Comparison of ENCODE assay signal across 27 cellular contexts in genomic region chr2:119871725-119872124, GRCh38.
DNase-seq lines count a peak whose midpoint lies in the region; ATAC-seq, FAIRE-seq and TF ChIP-seq lines count a peak whose summit lies in the region.
"Had no signal": no experiment of that assay in that cellular context is flagged by ENCODE, and none has a peak within 500 bp of the region (broad histone marks: within the 10 kb centered on the region; RNA-seq: fewer than 3 reads in every experiment).

No MANE protein-coding gene starts in this region.

- H3K4me2 ChIP-seq in mammary epithelial cell (ENCODE audit: insufficient read depth, low read depth, low read length) (no peak overlapping the region), PC-3 (ENCODE audit: low read length) (no peak overlapping the region)
- H3K4me2 ChIP-seq: A549; BLaER1 treated with 17β-estradiol and CSF1 and Interleukin-3, amounts not matched to agents 10 nM and 100 nM had no signal

- no peak for FAIRE-seq in RCC 7860 (lab: Jason Lieb, UNC)
- FAIRE-seq: A549, D721Med, GM12891, GM18507, H1 had no signal

- peaks cover 11% of the 10 kb centered on the region for H3K36me3 Mint-ChIP-seq in MCF 10A (ENCODE audit: insufficient read depth, unreplicated experiment)

- no peak overlapping the region for H3K9ac ChIP-seq in mammary epithelial cell (ENCODE audit: insufficient read depth, low read length)
- no peak overlapping the region for H3K9ac ChIP-seq in PC-3 (ENCODE audit: low read length)
- H3K9ac ChIP-seq: BLaER1 treated with 17β-estradiol and CSF1 and Interleukin-3, amounts not matched to agents 10 nM and 100 nM; GM23248 had no signal

- intact Hi-C loops in mammary epithelial cell (cut with micrococcal nuclease), result no loop called here
- intact Hi-C loops in MCF 10A (cut with micrococcal nuclease), result no loop called here
- intact Hi-C loops in PC-3 (cut with micrococcal nuclease), result no loop called here

- H3K36me3 ChIP-seq in mammary epithelial cell (ENCODE audit: insufficient read depth, low read length) (no peaks in the 10 kb centered on the region), PC-3 (ENCODE audit: low read depth, low read length) (no peaks in the 10 kb centered on the region)
- H3K36me3 ChIP-seq: BE2C had no signal

- peaks cover 8% of the 10 kb centered on the region for H3K4me1 Mint-ChIP-seq in MCF 10A (ENCODE audit: insufficient read depth, unreplicated experiment)

- H3F3A ChIP-seq in PC-3 (ENCODE audit: low read length, unreplicated experiment), result no peaks in the 10 kb centered on the region

- H2AFZ ChIP-seq in mammary epithelial cell (ENCODE audit: low read depth, low read length), result no peak overlapping the region
- H2AFZ ChIP-seq in PC-3 (ENCODE audit: low read length), result no peak overlapping the region
- H2AFZ ChIP-seq: GM23248 had no signal

- POLR2A ChIA-PET in MCF 10A (lab: Yijun Ruan, JAX), result interaction anchor here (0.9 to 1.4 kb wide), 2 partner anchors 8 to 116 kb away, joined by 3 to 4 read pairs; no protein-coding TSS in a partner anchor
- POLR2A ChIA-PET in PC-3 (lab: Charles Lee; ENCODE audit: unreplicated experiment), result interaction anchor here (0.6 kb wide), 1 partner anchor 150 kb away, joined by 3 read pairs; no protein-coding TSS in a partner anchor

- no peaks in the 10 kb centered on the region for H3K9me3 Mint-ChIP-seq in MCF 10A (ENCODE audit: unreplicated experiment)
- H3K9me3 Mint-ChIP-seq: CD4-positive, alpha-beta T cell; CD8-positive, alpha-beta memory T cell had no signal

- H3K4me3 ChIP-seq in mammary epithelial cell (replicated peaks in 1 of 3; ENCODE audit: insufficient read depth in 1 of 3, low read depth in 2 of 3, low read length in 3 of 3), result no peak overlapping the region
- no peak overlapping the region for H3K4me3 ChIP-seq in PC-3 (ENCODE audit: low read length)
- no peak overlapping the region for H3K4me3 ChIP-seq in epithelial cell of esophagus (ENCODE audit: low read length)
- H3K4me3 ChIP-seq: A549; BLaER1 treated with 17β-estradiol and CSF1 and Interleukin-3, amounts not matched to agents 10 nM and 100 nM; GM23248 had no signal

- H3K27ac ChIP-seq in mammary epithelial cell (ENCODE audit: insufficient read depth, low read depth, low read length) (no peak overlapping the region), PC-3 (ENCODE audit: low read length) (no peak overlapping the region; the same call in 1 of the 2 replicates)
- H3K27ac ChIP-seq: A549; BLaER1 treated with 17β-estradiol and CSF1 and Interleukin-3, amounts not matched to agents 10 nM and 100 nM; GM23248 had no signal

- dilution Hi-C loops in mammary epithelial cell (cut with HindIII; ENCODE audit: low sequenced_read_pairs), result no loop called here

- H3K4me1 ChIP-seq in mammary epithelial cell (ENCODE audit: insufficient read depth, low read length), result no peaks in the 10 kb centered on the region
- H3K4me1 ChIP-seq in PC-3 (ENCODE audit: insufficient read depth, low read length), result peaks cover 4% of the 10 kb centered on the region
- H3K4me1 ChIP-seq: BE2C had no signal

- H3K4me3 Mint-ChIP-seq in MCF 10A (ENCODE audit: unreplicated experiment), result no peak overlapping the region
- H3K4me3 Mint-ChIP-seq: CD14-positive monocyte; CD4-positive, alpha-beta T cell; CD8-positive, alpha-beta memory T cell; H9 had no signal

- no peaks in the 10 kb centered on the region for H3K9me2 ChIP-seq in PC-3 (replicated peaks; ENCODE audit: low read length)

- H3K27ac Mint-ChIP-seq in MCF 10A (ENCODE audit: low read depth, unreplicated experiment), result no peak overlapping the region
- H3K27ac Mint-ChIP-seq: CD14-positive monocyte; CD4-positive, alpha-beta T cell had no signal

- BruUV-seq in mammary epithelial cell (replicated peaks; lab: Mats Ljungman, UMichigan), result no TSS peak
- no TSS peak for BruUV-seq in MCF 10A (replicated peaks; lab: Mats Ljungman, UMichigan)
- no TSS peak for BruUV-seq in PC-3 (replicated peaks; lab: Mats Ljungman, UMichigan)

- no peak for TF ChIP-seq CTCF in mammary epithelial cell (conservative IDR thresholded peaks at IDR 0.05 in 1 of 2, IDR thresholded peaks at IDR 0.05 in 1 of 2; ENCODE audit: extremely low read depth in 1 of 2, insufficient read depth in 1 of 2, low read depth in 1 of 2, low read length in 2 of 2)
- no peak for TF ChIP-seq CTCF in MCF 10A (IDR thresholded peaks at IDR 0.05; ENCODE audit: unreplicated experiment)
- no peak for TF ChIP-seq CTCF in PC-3 (conservative IDR thresholded peaks at IDR 0.05; ENCODE audit: low read depth, low read length)
- no peak for TF ChIP-seq CTCF in epithelial cell of esophagus (IDR thresholded peaks at IDR 0.05; ENCODE audit: insufficient read depth, low read depth, low read length, missing control alignments)

- H3K9me3 ChIP-seq in mammary epithelial cell (replicated peaks; ENCODE audit: insufficient read depth, low read length) (no peaks in the 10 kb centered on the region), PC-3 (ENCODE audit: low read length) (no peaks in the 10 kb centered on the region)
- H3K9me3 ChIP-seq: A549, BE2C had no signal

- ATAC-seq in PC-3 (no peak), GM21423 (IDR thresholded peaks at IDR 0.05; ENCODE audit: unreplicated experiment) (no peak)
- ATAC-seq: A549, HCT116 had no signal

- in situ Hi-C loops in mammary epithelial cell (cut with MboI; ENCODE audit: low sequenced_read_pairs in 2 of 2), result no loop called here

- WGBS in mammary epithelial cell (ENCODE audit: low coverage, missing lambda C conversion rate), result 65% methylated on average over 3 of the region's 3 CpGs

- H3K79me2 ChIP-seq in mammary epithelial cell (ENCODE audit: insufficient read depth, low read length), result no peaks in the 10 kb centered on the region
- H3K79me2 ChIP-seq in PC-3 (ENCODE audit: low read length), result 0 out of 2 replicates have a peak, but pooled peaks cover 3% of the 10 kb centered on the region

- no peaks in the 10 kb centered on the region for H3K27me3 Mint-ChIP-seq in MCF 10A (ENCODE audit: insufficient read depth, unreplicated experiment)
- H3K27me3 Mint-ChIP-seq: CD4-positive, alpha-beta T cell; CD8-positive, alpha-beta memory T cell had no signal

- no peaks in the 10 kb centered on the region for H3K27me3 ChIP-seq in mammary epithelial cell (ENCODE audit: insufficient read depth, low read length)
- no peaks in the 10 kb centered on the region for H3K27me3 ChIP-seq in PC-3 (ENCODE audit: low read length)
- H3K27me3 ChIP-seq: BE2C; BLaER1 treated with 17β-estradiol and CSF1 and Interleukin-3, amounts not matched to agents 10 nM and 100 nM had no signal

- H4K20me1 ChIP-seq in mammary epithelial cell (ENCODE audit: insufficient read depth, low read length) (no peaks in the 10 kb centered on the region), PC-3 (ENCODE audit: low read length) (no peaks in the 10 kb centered on the region)
- H4K20me1 ChIP-seq: BLaER1 treated with 17β-estradiol and CSF1 and Interleukin-3, amounts not matched to agents 10 nM and 100 nM had no signal

- CTCF ChIA-PET in mammary epithelial cell (lab: Charles Lee; ENCODE audit: low non-redundant PET) (no interaction called here), MCF 10A (lab: Yijun Ruan, JAX) (no interaction called here), PC-3 (lab: Charles Lee) (no interaction called here)

- DNase-seq in mammary epithelial cell (peak; percentile 40), MCF 10A (ENCODE audit: unreplicated experiment) (no peak), PC-3 (peak; percentile 49), epithelial cell of esophagus (ENCODE audit: low read depth) (peak; percentile 2), RCC 7860 (ENCODE audit: low spot score) (no peak), NCI-H1105 treated with DMSO at 0.1 percent for 48 hours (lab: John Stamatoyannopoulos, UW) (no peak)
- DNase-seq: 8988T; ACHN; AML-193; BE2C; CD4-positive, alpha-beta T cell; CD8-positive, alpha-beta memory T cell; DMS 273 treated with DMSO at 0.1 percent for 48 hours; DMS79; EL; GF-D8; GM23248; H9 had no signal

Comparison
In these comparisons a context has a peak if more than half of its experiments do, and no peak if none do; other contexts are left out.
1. DNase-seq: peak in mammary epithelial cell (single experiment), PC-3 (single experiment) and epithelial cell of esophagus (single experiment); none in MCF 10A (single experiment), RCC 7860 (single experiment) and NCI-H1105 treated with DMSO at 0.1 percent for 48 hours (single experiment).